9 cellular contexts compared by ENCODE assay signal in genomic region chr1:42420911-42421585, GRCh38.
A peak's percentile ranks its signal among the peaks of the same experiment; 100 is the strongest.
DNase-seq lines count a peak whose midpoint lies in the region; ATAC-seq lines count a peak whose summit lies in the region.
"Had no signal": no experiment of that assay in that cellular context is flagged by ENCODE, and none has a peak within 500 bp of the region (broad histone marks: within the 10 kb centered on the region; RNA-seq: fewer than 3 reads in every experiment).

No MANE protein-coding gene starts in this region.

- ATAC-seq in HG03095 (IDR thresholded peaks at IDR 0.05; ENCODE audit: unreplicated experiment): no peak
- ATAC-seq: HCT116 had no signal

- DNase-seq in HCEC 1CT: peak; percentile 66
- DNase-seq in NCI-H82 (lab: John Stamatoyannopoulos, UW): peak; percentile 99
- DNase-seq in fibroblast of the conjunctiva (ENCODE audit: low read depth): peak; percentile 53
- DNase-seq in retina: peak; percentile 66
- no peak for DNase-seq in SW 1271 (lab: John Stamatoyannopoulos, UW)
- no peak for DNase-seq in activated gamma-delta T cell treated with Interleukin-2 at 50 U/mL for 16 hours
- DNase-seq in NAMALWA (ENCODE audit: low spot score): no peak

Comparison
In these comparisons a context has a peak if more than half of its experiments do, and no peak if none do; other contexts are left out.
1. DNase-seq: peak in HCEC 1CT (single experiment), NCI-H82 (single experiment), fibroblast of the conjunctiva (single experiment) and retina (single experiment); none in SW 1271 (0 of 2), activated gamma-delta T cell treated with Interleukin-2 at 50 U/mL for 16 hours (single experiment) and NAMALWA (single experiment).